ENCODE assay signal across 1 cellular context in genomic region chr5:134091626-134092121, GRCh38.
TF ChIP-seq lines count a peak whose summit lies in the region.

No MANE protein-coding gene starts in this region.

TF ChIP-seq in HepG2, 621 proteins besides CTCF, POLR2A, EP300 and RAD21 (continued from another document):
- TF ChIP-seq HCFC1 (IDR thresholded peaks at IDR 0.05; ENCODE audit: low read depth, low read length) (no peak), GPN1 (CRISPR knock-in tag; IDR thresholded peaks at IDR 0.05; ENCODE audit: borderline replicate concordance) (no peak), TP53 (CRISPR knock-in tag; conservative IDR thresholded peaks at IDR 0.05) (no peak), ZNF225 (CRISPR knock-in tag; IDR thresholded peaks at IDR 0.05) (no peak), ZNF451 (CRISPR knock-in tag; IDR thresholded peaks at IDR 0.05) (no peak), ARNT2 (CRISPR knock-in tag; IDR thresholded peaks at IDR 0.05; ENCODE audit: low read depth) (no peak), ZNF234 (CRISPR knock-in tag; conservative IDR thresholded peaks at IDR 0.05) (no peak), NFE2L1 (CRISPR knock-in tag; IDR thresholded peaks at IDR 0.05; ENCODE audit: borderline replicate concordance) (no peak), ZNF574 (CRISPR knock-in tag; IDR thresholded peaks at IDR 0.05) (no peak), POGZ (CRISPR knock-in tag; IDR thresholded peaks at IDR 0.05) (0 out of 2 replicates have a peak, but pooled peaks have one; percentile 40), CEBPB (IDR thresholded peaks at IDR 0.05; ENCODE audit: borderline replicate concordance, low read depth, low read length) (no peak), CHD4 (IDR thresholded peaks at IDR 0.05; ENCODE audit: borderline replicate concordance, low read length) (no peak), GATA4 (IDR thresholded peaks at IDR 0.05; ENCODE audit: borderline replicate concordance, low read depth) (no peak), KDM4B (CRISPR knock-in tag; IDR thresholded peaks at IDR 0.05) (no peak), ARNT (IDR thresholded peaks at IDR 0.05) (no peak), ZFY (CRISPR knock-in tag; IDR thresholded peaks at IDR 0.05) (peak; percentile 21; the same call in 1 of the 2 replicates), ZNF558 (CRISPR knock-in tag; IDR thresholded peaks at IDR 0.05; ENCODE audit: borderline replicate concordance) (no peak), MXD3 (CRISPR knock-in tag; IDR thresholded peaks at IDR 0.05) (no peak), HOXA3 (CRISPR knock-in tag; IDR thresholded peaks at IDR 0.05) (peak; percentile 46; the same call in 1 of the 2 replicates), FOXP1 (IDR thresholded peaks at IDR 0.05) (no peak), FOXP1 (CRISPR knock-in tag; IDR thresholded peaks at IDR 0.05) (peak; percentile 35; the same call in 1 of the 2 replicates), PTBP1 (IDR thresholded peaks at IDR 0.05; ENCODE audit: low read depth, low read length, poor library complexity, severe bottlenecking) (no peak)
- TF ChIP-seq, protein P1, sequence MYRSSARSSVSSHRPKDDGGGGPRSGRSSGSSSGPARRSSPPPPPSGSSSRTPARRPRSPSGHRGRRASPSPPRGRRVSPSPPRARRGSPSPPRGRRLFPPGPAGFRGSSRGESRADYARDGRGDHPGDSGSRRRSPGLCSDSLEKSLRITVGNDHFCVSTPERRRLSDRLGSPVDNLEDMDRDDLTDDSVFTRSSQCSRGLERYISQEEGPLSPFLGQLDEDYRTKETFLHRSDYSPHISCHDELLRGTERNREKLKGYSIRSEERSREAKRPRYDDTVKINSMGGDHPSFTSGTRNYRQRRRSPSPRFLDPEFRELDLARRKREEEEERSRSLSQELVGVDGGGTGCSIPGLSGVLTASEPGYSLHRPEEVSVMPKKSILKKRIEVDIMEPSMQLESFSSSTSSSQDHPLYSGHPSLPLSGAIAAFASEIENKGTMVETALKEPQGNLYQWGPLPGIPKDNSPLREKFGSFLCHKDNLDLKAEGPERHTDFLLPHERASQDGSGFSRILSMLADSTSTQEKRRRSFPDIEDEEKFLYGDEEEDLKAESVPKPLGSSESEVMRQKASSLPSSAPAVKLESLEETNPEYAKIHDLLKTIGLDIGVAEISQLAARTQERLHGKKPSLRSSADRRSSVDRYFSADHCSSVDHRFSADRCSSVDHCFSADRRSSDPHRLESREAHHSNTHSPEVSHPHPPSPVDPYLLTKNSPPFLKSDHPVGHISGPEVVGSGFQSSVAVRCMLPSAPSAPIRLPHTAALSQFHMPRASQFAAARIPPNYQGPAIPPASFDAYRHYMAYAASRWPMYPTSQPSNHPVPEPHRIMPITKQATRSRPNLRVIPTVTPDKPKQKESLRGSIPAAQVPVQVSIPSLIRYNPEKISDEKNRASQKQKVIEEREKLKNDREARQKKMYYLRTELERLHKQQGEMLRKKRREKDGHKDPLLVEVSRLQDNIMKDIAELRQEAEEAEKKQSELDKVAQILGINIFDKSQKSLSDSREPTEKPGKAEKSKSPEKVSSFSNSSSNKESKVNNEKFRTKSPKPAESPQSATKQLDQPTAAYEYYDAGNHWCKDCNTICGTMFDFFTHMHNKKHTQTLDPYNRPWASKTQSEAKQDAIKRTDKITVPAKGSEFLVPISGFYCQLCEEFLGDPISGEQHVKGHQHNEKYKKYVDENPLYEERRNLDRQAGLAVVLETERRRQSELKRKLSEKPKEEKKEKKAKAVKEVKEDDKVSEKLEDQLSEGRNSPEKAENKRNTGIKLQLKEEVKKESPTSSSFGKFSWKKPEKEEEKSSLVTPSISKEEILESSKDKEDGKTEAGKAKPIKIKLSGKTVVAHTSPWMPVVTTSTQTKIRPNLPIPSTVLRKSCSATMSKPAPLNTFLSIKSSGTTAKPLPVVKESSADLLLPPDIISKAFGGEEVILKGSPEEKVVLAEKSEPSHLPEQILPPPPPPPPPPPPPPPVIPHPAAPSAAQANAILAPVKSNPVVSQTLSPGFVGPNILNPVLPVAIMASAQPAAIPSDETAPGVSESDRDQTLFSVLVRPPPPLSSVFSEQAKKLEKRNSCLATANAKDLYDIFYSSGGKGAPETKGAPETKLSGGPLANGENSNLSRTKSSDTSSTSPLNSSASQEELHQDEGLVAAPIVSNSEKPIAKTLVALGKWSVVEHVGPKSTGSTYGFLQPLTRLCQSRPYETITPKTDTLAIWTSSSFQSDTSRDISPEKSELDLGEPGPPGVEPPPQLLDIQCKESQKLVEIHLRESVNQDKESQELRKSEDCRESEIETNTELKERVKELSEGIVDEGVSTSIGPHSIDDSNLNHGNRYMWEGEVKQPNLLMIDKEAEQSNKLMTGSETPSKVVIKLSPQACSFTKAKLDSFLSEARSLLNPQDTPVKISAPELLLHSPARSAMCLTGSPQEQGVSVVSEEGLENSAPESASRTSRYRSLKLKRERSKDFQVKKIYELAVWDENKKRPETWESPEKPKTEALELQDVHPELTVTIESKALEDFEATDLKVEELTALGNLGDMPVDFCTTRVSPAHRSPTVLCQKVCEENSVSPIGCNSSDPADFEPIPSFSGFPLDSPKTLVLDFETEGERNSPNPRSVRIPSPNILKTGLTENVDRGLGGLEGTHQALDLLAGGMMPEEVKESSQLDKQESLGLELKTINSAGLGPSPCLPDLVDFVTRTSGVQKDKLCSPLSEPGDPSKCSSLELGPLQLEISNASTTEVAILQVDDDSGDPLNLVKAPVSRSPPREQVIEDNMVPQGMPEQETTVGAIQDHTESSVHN (CRISPR knock-in tag; IDR thresholded peaks at IDR 0.05), result no peak
TF ChIP-seq in HepG2: peak in this region for 75.
